In genomic region chr9:127875306-127875966, GRCh38 we compare ENCODE assay signal across 13 cellular contexts. TPM values are rescaled to one million over a fixed set of nuclear protein-coding genes. Genes with fewer than 3 reads are reported as not detected.
DNase-seq lines count a peak whose midpoint lies in the region; ATAC-seq, FAIRE-seq and TF ChIP-seq lines count a peak whose summit lies in the region.
"Had no signal": no experiment of that assay in that cellular context is flagged by ENCODE, and none has a peak within 500 bp of the region (broad histone marks: within the 10 kb centered on the region; RNA-seq: fewer than 3 reads in every experiment).

No MANE protein-coding gene starts in this region.

- H3K36me3 ChIP-seq in astrocyte (ENCODE audit: insufficient read depth, low read length): no peaks in the 10 kb centered on the region
- H3K36me3 ChIP-seq in spleen: peaks cover 0 to 29% (median 6%) of the 10 kb centered on the region in 6 donors

- intact Hi-C loops in spleen (cut with DNase I; ENCODE audit: low total_unique reads): no loop called here

- DNase-seq in H54 (ENCODE audit: insufficient read length, low spot score): peak; percentile 83
- DNase-seq in astrocyte (ENCODE audit: low read depth): peak; percentile 69
- DNase-seq in iris pigment epithelial cell (ENCODE audit: low read depth): peak; percentile 52
- peak; percentile 62 for DNase-seq in spleen
- DNase-seq in GM13976 (ENCODE audit: low spot score): no peak
- DNase-seq in GOT3 (lab: John Stamatoyannopoulos, UW): no peak
- no peak for DNase-seq in activated CD4-positive, CD25-positive, alpha-beta regulatory T cell (lab: John Stamatoyannopoulos, UW)
- DNase-seq: DND-41; NCI-H2227 treated with DMSO at 0.1 percent for 48 hours; stimulated activated CD4-positive, alpha-beta T cell treated with anti-CD3 and anti-CD28 coated beads, Interleukin-4, amount 100 ng/mL, for 4 hours had no signal

- peak overlapping the region; percentile 77 for H3K4me2 ChIP-seq in astrocyte (ENCODE audit: low read length)

- peaks cover 17% of the 10 kb centered on the region for H3K4me1 Mint-ChIP-seq in astrocyte (ENCODE audit: low read depth, unreplicated experiment)

- FAIRE-seq in H54 (lab: Jason Lieb, UNC) (no peak), astrocyte (lab: Jason Lieb, UNC) (no peak)

- peaks cover 10% of the 10 kb centered on the region for H3K36me3 Mint-ChIP-seq in astrocyte (ENCODE audit: low read depth, unreplicated experiment)

- no peak overlapping the region for H2AFZ ChIP-seq in astrocyte (ENCODE audit: low read depth, low read length)

- TF ChIP-seq POLR2A in H54 (IDR thresholded peaks at IDR 0.05; ENCODE audit: low read depth, low read length): no peak
- no peak for TF ChIP-seq POLR2A in spleen (IDR thresholded peaks at IDR 0.05)

- peaks cover 21% of the 10 kb centered on the region for H4K20me1 ChIP-seq in astrocyte (ENCODE audit: insufficient read depth, low read length)

- H3K9ac ChIP-seq in astrocyte (ENCODE audit: low read length): peak overlapping the region; percentile 51

- WGBS in spleen, 5 donors: 54 to 90% (median 78%) methylated on average over 10 of the region's 10 CpGs

- peak overlapping the region; percentile 66 for H3K27ac Mint-ChIP-seq in astrocyte (ENCODE audit: unreplicated experiment)
- H3K27ac Mint-ChIP-seq: T-helper 1 cell treated with Interleukin-12 subunit alpha and Interleukin-12 subunit beta and Interleukin-4 antibody, amounts not matched to agents 30 μg/mL and 1 μg/mL, for 36 hours had no signal

- H3K4me1 ChIP-seq in astrocyte (ENCODE audit: insufficient read depth, low read length) (peaks cover 44% of the 10 kb centered on the region), spleen (peaks cover 14 to 97% (median 47%) of the 10 kb centered on the region in 6 donors)

- H3K27ac ChIP-seq in astrocyte (ENCODE audit: low read depth, low read length) (no peak overlapping the region), spleen (peak overlapping the region in 6 of 8 donors; percentile 26 to 83 (median 80))
- H3K27ac ChIP-seq: epithelial cell of prostate had no signal

- no peak for TF ChIP-seq CTCF in astrocyte (IDR thresholded peaks at IDR 0.05; ENCODE audit: insufficient read depth, low read depth, low read length)
- no peak for TF ChIP-seq CTCF in spleen (IDR thresholded peaks at IDR 0.05 in 8 of 11, conservative IDR thresholded peaks at IDR 0.05 in 3 of 11)
- TF ChIP-seq CTCF in GM13976 (IDR thresholded peaks at IDR 0.05; ENCODE audit: borderline replicate concordance, control extremely low read depth, extremely low read depth, insufficient read depth, missing control alignments): no peak

- no peaks in the 10 kb centered on the region for H3K9me3 Mint-ChIP-seq in astrocyte (ENCODE audit: unreplicated experiment)
- H3K9me3 Mint-ChIP-seq: T-helper 1 cell treated with Interleukin-12 subunit alpha and Interleukin-12 subunit beta and Interleukin-4 antibody, amounts not matched to agents 30 μg/mL and 1 μg/mL, for 36 hours had no signal

- no peak for ATAC-seq in HG03095 (IDR thresholded peaks at IDR 0.05; ENCODE audit: unreplicated experiment)

- H3K27me3 Mint-ChIP-seq in astrocyte (ENCODE audit: low read depth, unreplicated experiment): no peaks in the 10 kb centered on the region

- H3K9me3 ChIP-seq in astrocyte (ENCODE audit: insufficient read depth, low read depth, low read length) (no peaks in the 10 kb centered on the region), spleen (no peaks in the 10 kb centered on the region)

- peaks cover 20% of the 10 kb centered on the region for H3K79me2 ChIP-seq in astrocyte (ENCODE audit: insufficient read depth, low read length)

- H3K4me3 ChIP-seq in astrocyte (ENCODE audit: insufficient read depth, low read depth, low read length) (no peak overlapping the region), spleen (peak overlapping the region in 3 of 8 donors; percentile 42 to 71 (median 54))

- H3K27me3 ChIP-seq in astrocyte (ENCODE audit: insufficient read depth, low read length): no peaks in the 10 kb centered on the region
- H3K27me3 ChIP-seq in spleen (replicated peaks in 1 of 7): peaks cover 0 to 17% (median 4%) of the 10 kb centered on the region in 7 donors

- peak overlapping the region; percentile 67 for H3K4me3 Mint-ChIP-seq in astrocyte (ENCODE audit: unreplicated experiment)
- H3K4me3 Mint-ChIP-seq: T-helper 1 cell treated with Interleukin-12 subunit alpha and Interleukin-12 subunit beta and Interleukin-4 antibody, amounts not matched to agents 30 μg/mL and 1 μg/mL, for 36 hours had no signal

- in situ Hi-C loops in GM13976 (cut with MboI; ENCODE audit: low sequenced_read_pairs, unreplicated experiment): no loop called here

RNA-seq across cellular contexts. Expression of gene AK1, which starts 2.0 kb away (rescaled TPM):
- 78.0 and 79.5 TPM in 2 replicates for total RNA-seq in astrocyte
- 10 to 100 TPM; 41.3 to 89.7 (median 59.7) TPM for total RNA-seq in spleen
- polyA plus RNA-seq in spleen: 10 to 100 TPM; 47.0 to 97.9 (median 82.7) TPM

RNA-seq across cellular contexts. Expression of gene ENG, which starts 21.0 kb away (rescaled TPM):
- total RNA-seq in astrocyte (1.2 and 1.5 TPM in 2 replicates), spleen (100 to 1,000 TPM; 150 to 334 (median 247) TPM)
- 10 to 100 TPM; 29.2 to 63.1 (median 47.8) TPM for polyA plus RNA-seq in spleen

RNA-seq across cellular contexts. Expression of gene ST6GALNAC6, which starts 24.0 kb away (rescaled TPM):
- 30.4 and 37.5 TPM in 2 replicates for total RNA-seq in astrocyte
- 100 to 1,000 TPM in 1 of 7 donors, 10 to 100 TPM in 6; 62.5 to 118 (median 75.9) TPM for total RNA-seq in spleen
- 10 to 100 TPM; 29.0 to 68.0 (median 31.7) TPM for polyA plus RNA-seq in spleen

RNA-seq across cellular contexts. Expression of gene ST6GALNAC4, which starts 41.4 kb away (rescaled TPM):
- total RNA-seq in astrocyte: 14.5 and 21.7 TPM in 2 replicates
- 10 to 100 TPM; 48.6 to 92.8 (median 65.8) TPM for total RNA-seq in spleen
- 10 to 100 TPM; 16.0 to 36.7 (median 19.5) TPM for polyA plus RNA-seq in spleen

RNA-seq across cellular contexts. Expression of gene PIP5KL1, which starts 55.1 kb away (rescaled TPM):
- total RNA-seq in astrocyte: 4.6 and 4.9 TPM in 2 replicates
- total RNA-seq in spleen: 1 to 10 TPM in 2 of 7 donors, under 1 TPM in 3, not detected in 2; 0.46 to 3.6 (median 0.94) TPM
- under 1 TPM; 0.13 to 0.51 (median 0.42) TPM for polyA plus RNA-seq in spleen

Comparison
In these comparisons a context has a peak if more than half of its experiments do, and no peak if none do; other contexts are left out.
1. DNase-seq: peak in H54 (single experiment), astrocyte (single experiment), iris pigment epithelial cell (single experiment) and spleen (single experiment); none in GM13976 (single experiment), GOT3 (single experiment) and activated CD4-positive, CD25-positive, alpha-beta regulatory T cell (0 of 4).
2. RNA of gene ENG, which starts 21.0 kb away (total RNA-seq): 150 to 334 TPM in spleen; 1.2 to 1.5 TPM in astrocyte; every median in the first group is over 10 times any median in the second.